22 cellular contexts compared by ENCODE assay signal in genomic region chr16:51163366-51163765, GRCh38. TPM values are rescaled to one million over a fixed set of nuclear protein-coding genes. Genes with fewer than 3 reads are reported as not detected.
DNase-seq lines count a peak whose midpoint lies in the region; FAIRE-seq and TF ChIP-seq lines count a peak whose summit lies in the region.
"Had no signal": no experiment of that assay in that cellular context is flagged by ENCODE, and none has a peak within 500 bp of the region (broad histone marks: within the 10 kb centered on the region; RNA-seq: fewer than 3 reads in every experiment).

No MANE protein-coding gene starts in this region.

- peak overlapping the region; percentile 89 for H3K27ac Mint-ChIP-seq in HFFc6
- H3K27ac Mint-ChIP-seq in astrocyte (ENCODE audit: unreplicated experiment): peak overlapping the region; percentile 15
- peak overlapping the region; percentile 75 for H3K27ac Mint-ChIP-seq in nephron progenitor cell
- H3K27ac Mint-ChIP-seq: CD4-positive, alpha-beta T cell had no signal

- H3K27ac ChIP-seq in astrocyte (ENCODE audit: low read depth, low read length) (no peak overlapping the region), brain microvascular endothelial cell (no peak overlapping the region)
- H3K27ac ChIP-seq: BLaER1 treated with 17β-estradiol and CSF1 and Interleukin-3, amounts not matched to agents 10 nM and 100 nM; RWPE1; SK-N-MC had no signal

- intact Hi-C loops in posterior cingulate gyrus (cut with DNase I): no loop called here

- H3K9me3 Mint-ChIP-seq in HFFc6 (no peaks in the 10 kb centered on the region), astrocyte (ENCODE audit: unreplicated experiment) (no peaks in the 10 kb centered on the region), nephron progenitor cell (peaks cover 3% of the 10 kb centered on the region)

- no peak overlapping the region for H2AFZ ChIP-seq in astrocyte (ENCODE audit: low read depth, low read length)

- H3K36me3 Mint-ChIP-seq in HFFc6 (ENCODE audit: low read depth): no peaks in the 10 kb centered on the region
- no peaks in the 10 kb centered on the region for H3K36me3 Mint-ChIP-seq in astrocyte (ENCODE audit: low read depth, unreplicated experiment)
- peaks cover 27% of the 10 kb centered on the region for H3K36me3 Mint-ChIP-seq in nephron progenitor cell (ENCODE audit: low read depth)

- H3K4me3 Mint-ChIP-seq in HFFc6: peak overlapping the region; percentile 60
- no peak overlapping the region for H3K4me3 Mint-ChIP-seq in astrocyte (ENCODE audit: unreplicated experiment)
- no peak overlapping the region for H3K4me3 Mint-ChIP-seq in nephron progenitor cell
- H3K4me3 Mint-ChIP-seq: CD4-positive, alpha-beta T cell had no signal

- TF ChIP-seq CTCF in AG10803 (conservative IDR thresholded peaks at IDR 0.05; ENCODE audit: low read length): no peak
- TF ChIP-seq CTCF in HFFc6 (IDR thresholded peaks at IDR 0.05): no peak
- TF ChIP-seq CTCF in astrocyte (IDR thresholded peaks at IDR 0.05; ENCODE audit: insufficient read depth, low read depth, low read length): no peak
- TF ChIP-seq CTCF in nephron progenitor cell (IDR thresholded peaks at IDR 0.05): no peak
- no peak for TF ChIP-seq CTCF in brain microvascular endothelial cell (IDR thresholded peaks at IDR 0.05; ENCODE audit: low read depth, low read length, missing control alignments)

- H3K27me3 Mint-ChIP-seq in HFFc6 (ENCODE audit: insufficient read depth) (no peaks in the 10 kb centered on the region; the same call in 1 of the 2 replicates), astrocyte (ENCODE audit: low read depth, unreplicated experiment) (peaks cover 3% of the 10 kb centered on the region), nephron progenitor cell (ENCODE audit: low read depth, poor library complexity) (no peaks in the 10 kb centered on the region)

- H3K36me3 ChIP-seq in astrocyte (ENCODE audit: insufficient read depth, low read length): no peaks in the 10 kb centered on the region
- no peaks in the 10 kb centered on the region for H3K36me3 ChIP-seq in brain microvascular endothelial cell (replicated peaks)
- H3K36me3 ChIP-seq: BLaER1 treated with 17β-estradiol and CSF1 and Interleukin-3, amounts not matched to agents 10 nM and 100 nM had no signal

- peak; percentile 58 for FAIRE-seq in astrocyte (lab: Jason Lieb, UNC)
- FAIRE-seq: GM19239 had no signal

- no peaks in the 10 kb centered on the region for H3K79me2 ChIP-seq in astrocyte (ENCODE audit: insufficient read depth, low read length)

- no peaks in the 10 kb centered on the region for H3K9me3 ChIP-seq in astrocyte (ENCODE audit: insufficient read depth, low read depth, low read length)
- H3K9me3 ChIP-seq: BLaER1 treated with 17β-estradiol and CSF1 and Interleukin-3, amounts not matched to agents 10 nM and 100 nM had no signal

- H3K4me1 ChIP-seq in astrocyte (ENCODE audit: insufficient read depth, low read length): peaks cover 23% of the 10 kb centered on the region

- no peak overlapping the region for H3K4me3 ChIP-seq in AG10803 (ENCODE audit: low read length)
- H3K4me3 ChIP-seq in astrocyte (ENCODE audit: insufficient read depth, low read depth, low read length): no peak overlapping the region
- no peak overlapping the region for H3K4me3 ChIP-seq in brain microvascular endothelial cell (ENCODE audit: low read depth, low read length)
- H3K4me3 ChIP-seq: BLaER1 treated with 17β-estradiol and CSF1 and Interleukin-3, amounts not matched to agents 10 nM and 100 nM; SK-N-MC had no signal

- peak; percentile 49 for DNase-seq in AG10803 (ENCODE audit: low read depth)
- peak; percentile 64 for DNase-seq in HFFc6
- no peak for DNase-seq in astrocyte (ENCODE audit: low read depth)
- DNase-seq in nephron progenitor cell: no peak
- no peak for DNase-seq in COLO829 (ENCODE audit: low spot score)
- DNase-seq in globus pallidus (ENCODE audit: low spot score): no peak
- DNase-seq in posterior cingulate gyrus: no peak
- no peak for DNase-seq in brain microvascular endothelial cell
- DNase-seq: AML-193; CD4-positive, alpha-beta T cell; COR-L47; DMS79; KG1; MM.1S; NCI-H2029 treated with DMSO at 0.1 percent for 48 hours; NCI-H446 treated with DMSO at 0.1 percent for 48 hours; NCI-H526 treated with DMSO at 0.1 percent for 48 hours; SHP77 had no signal

- H3K4me1 Mint-ChIP-seq in HFFc6 (ENCODE audit: low read depth): peaks cover 78% of the 10 kb centered on the region
- H3K4me1 Mint-ChIP-seq in astrocyte (ENCODE audit: low read depth, unreplicated experiment): peaks cover 32% of the 10 kb centered on the region
- H3K4me1 Mint-ChIP-seq in nephron progenitor cell: peaks cover 86% of the 10 kb centered on the region

- H4K20me1 ChIP-seq in astrocyte (ENCODE audit: insufficient read depth, low read length): no peaks in the 10 kb centered on the region
- H4K20me1 ChIP-seq: BLaER1 treated with 17β-estradiol and CSF1 and Interleukin-3, amounts not matched to agents 10 nM and 100 nM had no signal

- H3K27me3 ChIP-seq in astrocyte (ENCODE audit: insufficient read depth, low read length) (no peaks in the 10 kb centered on the region), brain microvascular endothelial cell (replicated peaks) (no peaks in the 10 kb centered on the region)

- in situ Hi-C loops in brain microvascular endothelial cell (cut with HindIII; ENCODE audit: low pct_ligation_motif_present, low sequenced_read_pairs): no loop called here

- H3K4me2 ChIP-seq in astrocyte (ENCODE audit: low read length): peak overlapping the region; percentile 43
- H3K4me2 ChIP-seq: BLaER1 treated with 17β-estradiol and CSF1 and Interleukin-3, amounts not matched to agents 10 nM and 100 nM had no signal

- H3K9ac ChIP-seq in astrocyte (ENCODE audit: low read length): no peak overlapping the region
- H3K9ac ChIP-seq: BLaER1 treated with 17β-estradiol and CSF1 and Interleukin-3, amounts not matched to agents 10 nM and 100 nM had no signal

RNA-seq across cellular contexts. Expression of gene SALL1, which starts 12.3 kb away (rescaled TPM):
- total RNA-seq in HFFc6 (2021; fragmentation: NEBNext Ultra II Directional; extraction: Animal tissue kit (Norgen Biotek cat#: 25700)): 10 to 100 TPM; 10.6 to 15.4 (median 12.6) TPM
- total RNA-seq in astrocyte: 15.0 and 15.1 TPM in 2 replicates
- total RNA-seq: CD4-positive, alpha-beta T cell had no signal

Comparison
In these comparisons a context has a peak if more than half of its experiments do, and no peak if none do; other contexts are left out.
1. DNase-seq: peak in AG10803 (single experiment) and HFFc6 (single experiment); none in astrocyte (single experiment), nephron progenitor cell (single experiment), COLO829 (single experiment), globus pallidus (single experiment), posterior cingulate gyrus (0 of 10) and brain microvascular endothelial cell (single experiment).
2. H3K27ac Mint-ChIP-seq: peak in every context shown above with its lines; median percentile 89 in HFFc6; 75 in nephron progenitor cell; 15 in astrocyte.